Comparison of ENCODE assay signal across 2 cellular contexts in genomic region chr1:68331117-68331865, GRCh38.
TF ChIP-seq lines count a peak whose summit lies in the region.

No MANE protein-coding gene starts in this region.

TF ChIP-seq in HCT116, 20 proteins besides CTCF, POLR2A, EP300 and RAD21 (continued from another document):
- TF ChIP-seq CEBPB (IDR thresholded peaks at IDR 0.05; ENCODE audit: low read depth) (0 out of 2 replicates have a peak, but pooled peaks have one; percentile 14), ELF1 (IDR thresholded peaks at IDR 0.05; ENCODE audit: borderline replicate concordance, low read depth) (no peak), SRF (IDR thresholded peaks at IDR 0.05; ENCODE audit: low read depth) (no peak), YY1 (IDR thresholded peaks at IDR 0.05; ENCODE audit: extremely low read depth, insufficient replicate concordance, low read depth, low read length) (no peak), EZH2 (IDR thresholded peaks at IDR 0.05) (no peak), REST (IDR thresholded peaks at IDR 0.05; ENCODE audit: low read depth) (no peak), SIN3A (IDR thresholded peaks at IDR 0.05; ENCODE audit: low read depth) (no peak), ZBTB33 (IDR thresholded peaks at IDR 0.05; ENCODE audit: extremely low read depth, insufficient replicate concordance, low read length) (no peak), EGR1 (IDR thresholded peaks at IDR 0.05; ENCODE audit: low read depth) (no peak), JUND (IDR thresholded peaks at IDR 0.05) (peak; percentile 49)

TF ChIP-seq in SK-N-SH, 30 proteins besides CTCF, POLR2A, EP300 and RAD21 (continued from another document):
- no peak for TF ChIP-seq SIN3A (IDR thresholded peaks at IDR 0.05; ENCODE audit: borderline replicate concordance, low read depth, low read length)
- TF ChIP-seq RFX5 (IDR thresholded peaks at IDR 0.05; ENCODE audit: low read length) = no peak
- TF ChIP-seq ELF1 (IDR thresholded peaks at IDR 0.05) = no peak
- TF ChIP-seq, protein P1, sequence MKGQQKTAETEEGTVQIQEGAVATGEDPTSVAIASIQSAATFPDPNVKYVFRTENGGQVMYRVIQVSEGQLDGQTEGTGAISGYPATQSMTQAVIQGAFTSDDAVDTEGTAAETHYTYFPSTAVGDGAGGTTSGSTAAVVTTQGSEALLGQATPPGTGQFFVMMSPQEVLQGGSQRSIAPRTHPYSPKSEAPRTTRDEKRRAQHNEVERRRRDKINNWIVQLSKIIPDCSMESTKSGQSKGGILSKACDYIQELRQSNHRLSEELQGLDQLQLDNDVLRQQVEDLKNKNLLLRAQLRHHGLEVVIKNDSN (IDR thresholded peaks at IDR 0.05; ENCODE audit: borderline replicate concordance, low read depth) = no peak
- TF ChIP-seq FOSL2 (IDR thresholded peaks at IDR 0.05; ENCODE audit: borderline replicate concordance, low read depth) = peak; percentile 61; the same call in 1 of the 2 replicates
- TF ChIP-seq NFIC (IDR thresholded peaks at IDR 0.05; ENCODE audit: borderline replicate concordance) = no peak
- TF ChIP-seq MXI1 (IDR thresholded peaks at IDR 0.05; ENCODE audit: low read depth, low read length) = no peak
- no peak for TF ChIP-seq IRF3 (IDR thresholded peaks at IDR 0.05; ENCODE audit: low read depth, low read length)
- TF ChIP-seq EZH2phosphoT487 (IDR thresholded peaks at IDR 0.05; ENCODE audit: borderline replicate concordance, low read depth) = no peak
- no peak for TF ChIP-seq RCOR1 (IDR thresholded peaks at IDR 0.05; ENCODE audit: low read length)
- no peak for TF ChIP-seq ZBTB33 (IDR thresholded peaks at IDR 0.05; ENCODE audit: borderline replicate concordance, low read depth)
- no peak for TF ChIP-seq TEAD4 (IDR thresholded peaks at IDR 0.05; ENCODE audit: borderline replicate concordance, insufficient read depth)
- no peak for TF ChIP-seq MAX (IDR thresholded peaks at IDR 0.05; ENCODE audit: low read depth)
- TF ChIP-seq RXRA (IDR thresholded peaks at IDR 0.05; ENCODE audit: borderline replicate concordance, low read depth) = no peak
- TF ChIP-seq TAF1 (IDR thresholded peaks at IDR 0.05; ENCODE audit: borderline replicate concordance, low read depth, low read length) = no peak
- TF ChIP-seq FOXJ3 (CRISPR knock-in tag; IDR thresholded peaks at IDR 0.05) = no peak
- TF ChIP-seq, protein P2, sequence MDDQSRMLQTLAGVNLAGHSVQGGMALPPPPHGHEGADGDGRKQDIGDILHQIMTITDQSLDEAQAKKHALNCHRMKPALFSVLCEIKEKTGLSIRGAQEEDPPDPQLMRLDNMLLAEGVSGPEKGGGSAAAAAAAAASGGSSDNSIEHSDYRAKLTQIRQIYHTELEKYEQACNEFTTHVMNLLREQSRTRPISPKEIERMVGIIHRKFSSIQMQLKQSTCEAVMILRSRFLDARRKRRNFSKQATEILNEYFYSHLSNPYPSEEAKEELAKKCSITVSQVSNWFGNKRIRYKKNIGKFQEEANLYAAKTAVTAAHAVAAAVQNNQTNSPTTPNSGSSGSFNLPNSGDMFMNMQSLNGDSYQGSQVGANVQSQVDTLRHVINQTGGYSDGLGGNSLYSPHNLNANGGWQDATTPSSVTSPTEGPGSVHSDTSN (IDR thresholded peaks at IDR 0.05) = peak; percentile 49; the same call in 1 of the 2 replicates
- TF ChIP-seq GABPA (IDR thresholded peaks at IDR 0.05; ENCODE audit: low read depth) = no peak
- no peak for TF ChIP-seq GATA2 (CRISPR knock-in tag; IDR thresholded peaks at IDR 0.05)
- no peak for TF ChIP-seq MEF2A (IDR thresholded peaks at IDR 0.05; ENCODE audit: borderline replicate concordance, low read depth)
